9 cellular contexts compared by ENCODE assay signal in the genomic region with DNA sequence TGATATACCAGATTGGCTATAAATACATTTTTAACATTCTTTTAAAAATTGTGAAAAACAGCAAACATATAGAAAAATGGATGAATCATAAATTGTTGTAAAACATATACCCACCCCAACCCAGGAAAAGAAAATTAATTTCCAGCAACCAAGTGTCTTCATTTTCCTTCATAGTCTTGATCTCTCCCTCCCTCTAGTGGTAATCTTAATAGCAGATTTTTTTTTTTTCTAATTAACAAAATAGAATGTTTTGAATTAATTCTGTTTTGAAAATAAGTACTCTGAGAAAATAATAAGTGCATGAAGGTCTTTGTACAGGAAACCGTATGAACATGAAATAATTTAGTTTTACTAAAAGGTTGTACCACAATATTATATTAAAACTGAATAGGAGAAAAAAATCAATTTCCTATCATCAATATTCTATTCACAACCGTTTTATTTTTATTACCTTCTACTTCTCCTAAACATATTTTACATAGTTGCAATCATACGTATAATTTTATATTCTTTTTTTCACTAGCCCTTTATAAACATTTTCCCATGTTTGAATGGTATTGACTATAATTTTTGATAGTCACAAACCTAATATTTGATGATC. TPM values are rescaled to one million over a fixed set of nuclear protein-coding genes. Genes with fewer than 3 reads are reported as not detected.
DNase-seq lines count a peak whose midpoint lies in the region; ATAC-seq, FAIRE-seq and TF ChIP-seq lines count a peak whose summit lies in the region.
"Had no signal": no experiment of that assay in that cellular context is flagged by ENCODE, and none has a peak within 500 bp of the region (broad histone marks: within the 10 kb centered on the region; RNA-seq: fewer than 3 reads in every experiment).

No MANE protein-coding gene starts in this region.

- dilution Hi-C loops in endothelial cell of umbilical vein (cut with MboI; ENCODE audit: extremely low pct_ligation_motif_present, low sequenced_read_pairs): no loop called here

- intact Hi-C loops in endothelial cell of umbilical vein (cut with micrococcal nuclease) (loop anchor here (5.0 kb wide), 1 partner anchor 170 kb away; no protein-coding TSS in a partner anchor), gastrocnemius medialis (cut with DNase I; ENCODE audit: low total_unique reads) (no loop called here)

- H3K36me3 ChIP-seq in endothelial cell of umbilical vein (ENCODE audit: control insufficient read depth in 2 of 2, extremely low read depth in 1 of 2, insufficient read depth in 2 of 2, low read length in 2 of 2): peaks cover 2 to 3% of the 10 kb centered on the region in 2 experiments
- no peaks in the 10 kb centered on the region for H3K36me3 ChIP-seq in gastrocnemius medialis

- H3K9me1 ChIP-seq in endothelial cell of umbilical vein (replicated peaks; ENCODE audit: control insufficient read depth, extremely low read depth, insufficient read depth, low read length): no peaks in the 10 kb centered on the region

- H3K9me3 ChIP-seq in endothelial cell of umbilical vein (replicated peaks; ENCODE audit: control insufficient read depth, insufficient read depth, low read length) (no peaks in the 10 kb centered on the region), gastrocnemius medialis (no peaks in the 10 kb centered on the region)

- H4K20me1 ChIP-seq in endothelial cell of umbilical vein (replicated peaks; ENCODE audit: control insufficient read depth, extremely low read depth, insufficient read depth, low read length): peaks cover 14% of the 10 kb centered on the region

- in situ Hi-C loops in gastrocnemius medialis (cut with MboI; ENCODE audit: low sequenced_read_pairs in 4 of 4): loop anchor here in 1 of 4 donors (25.0 kb wide), 1 partner anchor 570 kb away; no protein-coding TSS in a partner anchor

- H3K4me2 ChIP-seq in endothelial cell of umbilical vein (ENCODE audit: insufficient read depth, low read length): no peak overlapping the region

- FAIRE-seq in endothelial cell of umbilical vein (lab: Jason Lieb, UNC): no peak

- peaks cover 18% of the 10 kb centered on the region for H3K4me1 ChIP-seq in endothelial cell of umbilical vein (ENCODE audit: control insufficient read depth, extremely low read depth, insufficient read depth, low read length)
- peaks cover 17 to 28% of the 10 kb centered on the region in 2 donors for H3K4me1 ChIP-seq in gastrocnemius medialis

- no peak overlapping the region for H2AFZ ChIP-seq in endothelial cell of umbilical vein (ENCODE audit: low read depth, low read length)

- DNase-seq in NCI-H1105 treated with DMSO at 0.1 percent for 48 hours (lab: John Stamatoyannopoulos, UW): peak; percentile 19
- no peak for DNase-seq in NCI-H1105 (lab: John Stamatoyannopoulos, UW)
- peak; percentile 52 for DNase-seq in NCI-H2196 (lab: John Stamatoyannopoulos, UW; ENCODE audit: unreplicated experiment)
- peak; percentile 26 for DNase-seq in endothelial cell of umbilical vein (ENCODE audit: low read depth, low spot score)
- no peak for DNase-seq in gastrocnemius medialis
- DNase-seq in activated effector memory CD4-positive, alpha-beta T cell treated with Interleukin-2 at 50 U/mL for 16 hours: no peak

- POLR2A ChIA-PET in endothelial cell of umbilical vein (lab: Charles Lee): no interaction called here

- H3K9ac ChIP-seq in endothelial cell of umbilical vein (replicated peaks; ENCODE audit: extremely low read depth, insufficient read depth, low read length): no peak overlapping the region
- H3K9ac ChIP-seq: BLaER1 treated with 17β-estradiol and CSF1 and Interleukin-3, amounts not matched to agents 10 nM and 100 nM had no signal

- H3K27ac ChIP-seq in endothelial cell of umbilical vein (ENCODE audit: insufficient read depth, low read depth, low read length): no peak overlapping the region
- H3K27ac ChIP-seq in gastrocnemius medialis: no peak overlapping the region
- H3K27ac ChIP-seq: BLaER1 treated with 17β-estradiol and CSF1 and Interleukin-3, amounts not matched to agents 10 nM and 100 nM had no signal

- no peak for TF ChIP-seq POLR2A in endothelial cell of umbilical vein (IDR thresholded peaks at IDR 0.05; ENCODE audit: low read depth, low read length)
- TF ChIP-seq POLR2A in gastrocnemius medialis (IDR thresholded peaks at IDR 0.05): no peak

- TF ChIP-seq CTCF in endothelial cell of umbilical vein (IDR thresholded peaks at IDR 0.05; ENCODE audit: extremely low read depth in 1 of 2, insufficient read depth in 1 of 2, low read depth in 1 of 2, low read length in 2 of 2) (peak in 1 of 2 donors; percentile 13), gastrocnemius medialis (IDR thresholded peaks at IDR 0.05 in 4 of 5, conservative IDR thresholded peaks at IDR 0.05 in 1 of 5) (peak in 4 of 5 experiments; percentile 39 to 61 (median 50))

- no peak for ATAC-seq in gastrocnemius medialis
- no peak for ATAC-seq in GM21717 (IDR thresholded peaks at IDR 0.05; ENCODE audit: unreplicated experiment)
- ATAC-seq in GM18873 (IDR thresholded peaks at IDR 0.05; ENCODE audit: low FRiP score, unreplicated experiment): no peak

- no peaks in the 10 kb centered on the region for H3K27me3 ChIP-seq in endothelial cell of umbilical vein (ENCODE audit: control insufficient read depth in 2 of 2, insufficient read depth in 2 of 2, low read length in 2 of 2)
- no peaks in the 10 kb centered on the region for H3K27me3 ChIP-seq in gastrocnemius medialis
- H3K27me3 ChIP-seq: BLaER1 treated with 17β-estradiol and CSF1 and Interleukin-3, amounts not matched to agents 10 nM and 100 nM had no signal

- no TSS peak for BruUV-seq in endothelial cell of umbilical vein (replicated peaks; lab: Mats Ljungman, UMichigan)

- H3K4me3 ChIP-seq in endothelial cell of umbilical vein (replicated peaks in 1 of 3; ENCODE audit: insufficient read depth in 1 of 3, low read depth in 1 of 3, low read length in 3 of 3): no peak overlapping the region
- H3K4me3 ChIP-seq in gastrocnemius medialis: no peak overlapping the region
- H3K4me3 ChIP-seq: BLaER1 treated with 17β-estradiol and CSF1 and Interleukin-3, amounts not matched to agents 10 nM and 100 nM had no signal

- CTCF ChIA-PET in endothelial cell of umbilical vein (lab: Charles Lee): interaction anchor here (1.0 kb wide), 2 partner anchors 103 to 173 kb away, joined by 3 to 5 read pairs; no protein-coding TSS in a partner anchor

- H3K79me2 ChIP-seq in endothelial cell of umbilical vein (ENCODE audit: control insufficient read depth, insufficient read depth, low read length): peaks cover 93% of the 10 kb centered on the region

TF ChIP-seq in endothelial cell of umbilical vein, 7 proteins besides CTCF, POLR2A, EP300 and RAD21:
- TF ChIP-seq POLR2AphosphoS5 (IDR thresholded peaks at IDR 0.05; ENCODE audit: insufficient read depth, low read depth, low read length): no peak
- no peak for TF ChIP-seq JUN (IDR thresholded peaks at IDR 0.05; ENCODE audit: borderline replicate concordance, insufficient read depth, insufficient read length, low read depth)
- TF ChIP-seq GATA2 (IDR thresholded peaks at IDR 0.05; ENCODE audit: insufficient read depth, insufficient read length, low read depth, low read length): no peak
- TF ChIP-seq EZH2 (IDR thresholded peaks at IDR 0.05; ENCODE audit: borderline replicate concordance, low read depth, low read length, severe bottlenecking): no peak

RNA-seq across cellular contexts. Expression of gene ETNK1, which starts 7.0 kb away (rescaled TPM):
- total RNA-seq in endothelial cell of umbilical vein (63.8 and 68.4 TPM in 2 replicates), gastrocnemius medialis (10 to 100 TPM in 1 of 4 donors, 1 to 10 TPM in 3; 6.5 to 15.1 (median 7.2) TPM)
- polyA plus RNA-seq in endothelial cell of umbilical vein: 11.4 and 14.3 TPM in 2 replicates
- 7.8 and 11.4 TPM in 2 replicates for polyA plus RNA-seq in endothelial cell of umbilical vein (2011; cell fraction: cytosol; rRNA removed)
- polyA plus RNA-seq in endothelial cell of umbilical vein (2011; cell fraction: nucleus; rRNA removed): 46.8 and 61.0 TPM in 2 replicates
- 30.2 and 37.9 TPM in 2 replicates for polyA plus RNA-seq in endothelial cell of umbilical vein (2012)
- polyA minus RNA-seq in endothelial cell of umbilical vein: 70.6 and 99.8 TPM in 2 replicates
- polyA minus RNA-seq in endothelial cell of umbilical vein (2011; cell fraction: cytosol; rRNA and poly(A)+ RNA removed): 38.4 TPM
- polyA minus RNA-seq in endothelial cell of umbilical vein (2011; cell fraction: nucleus; rRNA and poly(A)+ RNA removed): 222 and 256 TPM in 2 replicates

Comparison
In these comparisons a context has a peak if more than half of its experiments do, and no peak if none do; other contexts are left out.
1. DNase-seq: peak in NCI-H1105 treated with DMSO at 0.1 percent for 48 hours (single experiment), NCI-H2196 (single experiment) and endothelial cell of umbilical vein (single experiment); none in NCI-H1105 (single experiment), gastrocnemius medialis (0 of 2) and activated effector memory CD4-positive, alpha-beta T cell treated with Interleukin-2 at 50 U/mL for 16 hours (single experiment).